In the genomic region with DNA sequence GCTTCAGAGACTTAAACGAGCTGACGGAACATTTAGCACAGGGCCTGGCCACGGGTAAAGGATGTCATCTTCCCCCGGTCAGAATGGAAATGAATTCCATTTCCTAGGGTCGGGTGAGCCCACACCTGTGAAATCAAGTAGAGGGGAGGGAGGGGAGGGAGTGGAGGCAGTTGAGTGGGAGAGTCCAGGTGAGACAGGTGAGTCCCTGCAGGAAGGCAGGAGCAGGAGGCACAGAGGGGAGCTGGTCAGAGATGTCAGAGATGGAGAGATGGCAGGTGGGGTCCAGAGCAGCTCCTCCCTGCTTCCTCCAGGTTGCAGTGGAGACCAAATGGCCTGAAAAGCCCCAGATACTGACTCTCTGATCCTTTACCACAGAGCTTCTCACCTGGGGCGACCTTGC, we compare ENCODE assay signal across 22 cellular contexts. TPM values are rescaled to one million over a fixed set of nuclear protein-coding genes. Genes with fewer than 3 reads are reported as not detected.
A peak's percentile ranks its signal among the peaks of the same experiment; 100 is the strongest.
DNase-seq lines count a peak whose midpoint lies in the region; TF ChIP-seq lines count a peak whose summit lies in the region.
"Had no signal": no experiment of that assay in that cellular context is flagged by ENCODE, and none has a peak within 500 bp of the region (broad histone marks: within the 10 kb centered on the region; RNA-seq: fewer than 3 reads in every experiment).

No MANE protein-coding gene starts in this region.

- H3K9me3 Mint-ChIP-seq in H9 (no peaks in the 10 kb centered on the region; a peak in 1 of 5 replicates), progenitor cell of endocrine pancreas (ENCODE audit: low read depth) (peaks cover 3% of the 10 kb centered on the region)
- H3K9me3 Mint-ChIP-seq: activated CD4-positive, alpha-beta T cell treated with anti-CD3 and anti-CD28 coated beads, Interleukin-2, amount 10 ng/mL, durations not matched to agents 7 days and 5 days; CD8-positive, alpha-beta T cell; HFFc6; stimulated activated naive CD8-positive, alpha-beta T cell treated with anti-CD3 and anti-CD28 coated beads, Interleukin-15, Interleukin-2, amounts not matched to agents 100 ng/mL and 50 ng/mL, for 24 hours; T-helper 1 cell treated with Interleukin-12 subunit alpha and Interleukin-12 subunit beta and Interleukin-4 antibody, amounts not matched to agents 30 μg/mL and 1 μg/mL, for 36 hours had no signal

- peaks cover 6% of the 10 kb centered on the region; the same call in 1 of the 2 replicates for H3K79me2 ChIP-seq in H9 (ENCODE audit: insufficient read depth, low read length)

- H2BK20ac ChIP-seq in H9 (ENCODE audit: low read depth, low read length, poor library complexity, severe bottlenecking): no peak overlapping the region

- no CpG with 5 or more reads among the region's 6 CpGs for WGBS in H9 (ENCODE audit: extremely low coverage, insufficient read length, low lambda C conversion rate)

- H3K23me2 ChIP-seq in H9 (ENCODE audit: insufficient read length, low read depth, low read length, poor library complexity, severe bottlenecking): no peaks in the 10 kb centered on the region

- no TSS peak for BruUV-seq in A673 (replicated peaks; lab: Mats Ljungman, UMichigan)

- no peak overlapping the region for H3K23ac ChIP-seq in H9 (ENCODE audit: insufficient read length, low read depth, low read length)

- H3K4me2 ChIP-seq in H9 (ENCODE audit: insufficient read depth, insufficient read length, low read length): no peak overlapping the region

- H3K18ac ChIP-seq in H9 (ENCODE audit: insufficient read length, low read depth, low read length): no peak overlapping the region

- no peak overlapping the region for H2BK5ac ChIP-seq in H9 (ENCODE audit: insufficient read length, low read length)

- H3K27ac ChIP-seq in H9 (ENCODE audit: insufficient read length, low read depth, low read length): no peak overlapping the region
- H3K27ac ChIP-seq in SJCRH30: peak overlapping the region; percentile 85; the same call in 1 of the 2 replicates
- no peak overlapping the region for H3K27ac ChIP-seq in iPS-20b (ENCODE audit: low read length)
- no peak overlapping the region for H3K27ac ChIP-seq in A673 (ENCODE audit: low read depth, low read length, poor library complexity, severe bottlenecking)
- H3K27ac ChIP-seq: coronary artery had no signal

- no peaks in the 10 kb centered on the region for H4K20me1 ChIP-seq in H9 (ENCODE audit: control insufficient read depth, insufficient read depth, insufficient read length)

- H3K27ac Mint-ChIP-seq in H9: peak overlapping the region in 2 of 3 experiments; percentile 12 to 76; a peak in 3 of 7 replicates
- peak overlapping the region; percentile 98 for H3K27ac Mint-ChIP-seq in progenitor cell of endocrine pancreas
- H3K27ac Mint-ChIP-seq: activated CD4-positive, alpha-beta T cell treated with anti-CD3 and anti-CD28 coated beads, Interleukin-2, amount 10 ng/mL, durations not matched to agents 7 days and 5 days; CD8-positive, alpha-beta T cell; stimulated activated naive CD8-positive, alpha-beta T cell treated with anti-CD3 and anti-CD28 coated beads, Interleukin-15, Interleukin-2, amounts not matched to agents 100 ng/mL and 50 ng/mL, for 24 hours; T-helper 1 cell treated with Interleukin-12 subunit alpha and Interleukin-12 subunit beta and Interleukin-4 antibody, amounts not matched to agents 30 μg/mL and 1 μg/mL, for 36 hours had no signal

- POLR2A ChIA-PET in A673 (lab: Charles Lee; ENCODE audit: low non-redundant PET): no interaction called here

- peaks cover 4% of the 10 kb centered on the region; the same call in 1 of the 2 replicates for H3K4me1 ChIP-seq in H9 (ENCODE audit: insufficient read depth, low read length)
- H3K4me1 ChIP-seq in SJCRH30: peaks cover 54% of the 10 kb centered on the region
- peaks cover 36% of the 10 kb centered on the region for H3K4me1 ChIP-seq in iPS-20b (ENCODE audit: insufficient read depth, low read length)
- H3K4me1 ChIP-seq in A673 (ENCODE audit: insufficient read depth, low read length, poor library complexity, severe bottlenecking): peaks cover 9% of the 10 kb centered on the region

- no peak overlapping the region for H3K9ac ChIP-seq in H9 (ENCODE audit: extremely low read depth, insufficient read length, low read length)
- H3K9ac ChIP-seq in iPS-20b (ENCODE audit: low read depth, low read length): peak overlapping the region; percentile 69; the same call in 1 of the 2 replicates

- TF ChIP-seq CTCF in H9 (conservative IDR thresholded peaks at IDR 0.05): no peak
- TF ChIP-seq CTCF in progenitor cell of endocrine pancreas (IDR thresholded peaks at IDR 0.05; ENCODE audit: unreplicated experiment): no peak
- TF ChIP-seq CTCF in A673 (conservative IDR thresholded peaks at IDR 0.05; ENCODE audit: low read depth, low read length): no peak

- no peak overlapping the region for H3K56ac ChIP-seq in H9 (ENCODE audit: insufficient read length, low read depth, low read length)

- H3K36me3 Mint-ChIP-seq in H9 (ENCODE audit: insufficient read depth in 1 of 3, low read depth in 3 of 3): peaks cover 16 to 57% (median 48%) of the 10 kb centered on the region in 3 experiments
- peaks cover 5% of the 10 kb centered on the region for H3K36me3 Mint-ChIP-seq in progenitor cell of endocrine pancreas (ENCODE audit: insufficient read depth)
- H3K36me3 Mint-ChIP-seq: CD8-positive, alpha-beta T cell had no signal

- H3K4me3 Mint-ChIP-seq in H9: no peak overlapping the region; a peak in 1 of 5 replicates
- peak overlapping the region; percentile 23 for H3K4me3 Mint-ChIP-seq in progenitor cell of endocrine pancreas (ENCODE audit: low read depth)
- H3K4me3 Mint-ChIP-seq: activated CD4-positive, alpha-beta T cell treated with anti-CD3 and anti-CD28 coated beads, Interleukin-2, amount 10 ng/mL, durations not matched to agents 7 days and 5 days; CD8-positive, alpha-beta T cell; HFFc6; stimulated activated naive CD8-positive, alpha-beta T cell treated with anti-CD3 and anti-CD28 coated beads, Interleukin-15, Interleukin-2, amounts not matched to agents 100 ng/mL and 50 ng/mL, for 24 hours; T-helper 1 cell treated with Interleukin-12 subunit alpha and Interleukin-12 subunit beta and Interleukin-4 antibody, amounts not matched to agents 30 μg/mL and 1 μg/mL, for 36 hours had no signal

- H3K4me1 Mint-ChIP-seq in H9 (peaks cover 64 to 74% of the 10 kb centered on the region in 2 experiments), progenitor cell of endocrine pancreas (ENCODE audit: low read depth) (peaks cover 81% of the 10 kb centered on the region)
- H3K4me1 Mint-ChIP-seq: activated CD4-positive, alpha-beta T cell treated with anti-CD3 and anti-CD28 coated beads, Interleukin-2, amount 10 ng/mL, durations not matched to agents 7 days and 5 days had no signal

- intact Hi-C loops in A673 (cut with micrococcal nuclease; ENCODE audit: unreplicated experiment): no loop called here

- no peaks in the 10 kb centered on the region; the same call in 1 of the 2 replicates for H3K27me3 Mint-ChIP-seq in H9 (ENCODE audit: low read depth)
- H3K27me3 Mint-ChIP-seq in progenitor cell of endocrine pancreas: no peaks in the 10 kb centered on the region
- H3K27me3 Mint-ChIP-seq: activated CD4-positive, alpha-beta T cell treated with anti-CD3 and anti-CD28 coated beads, Interleukin-2, amount 10 ng/mL, durations not matched to agents 7 days and 5 days; stimulated activated naive CD8-positive, alpha-beta T cell treated with anti-CD3 and anti-CD28 coated beads, Interleukin-15, Interleukin-2, amounts not matched to agents 100 ng/mL and 50 ng/mL, for 24 hours had no signal

- no peak overlapping the region for H2AFZ ChIP-seq in H9 (ENCODE audit: low read length)

- CTCF ChIA-PET in A673 (lab: Charles Lee): no interaction called here

- H3K27me3 ChIP-seq in H9 (ENCODE audit: insufficient read depth, low read length) (no peaks in the 10 kb centered on the region), SJCRH30 (no peaks in the 10 kb centered on the region), iPS-20b (ENCODE audit: insufficient read depth, low read length) (no peaks in the 10 kb centered on the region), A673 (replicated peaks; ENCODE audit: insufficient read depth, low read depth, low read length, poor library complexity) (no peaks in the 10 kb centered on the region)
- H3K27me3 ChIP-seq: breast epithelium, tibial artery had no signal

- no peak overlapping the region for H2AK5ac ChIP-seq in H9 (ENCODE audit: insufficient read length, low read length)

- no peak overlapping the region for H3T11ph ChIP-seq in H9 (ENCODE audit: low read length)

- H3K14ac ChIP-seq in H9 (ENCODE audit: insufficient read depth, low read length): no peak overlapping the region

- H4K5ac ChIP-seq in H9 (ENCODE audit: insufficient read length, low read depth, low read length): no peak overlapping the region

- DNase-seq in H9: no peak
- no peak for DNase-seq in SJCRH30
- DNase-seq in progenitor cell of endocrine pancreas (ENCODE audit: low spot score, unreplicated experiment): no peak
- no peak for DNase-seq in GDM1 (lab: John Stamatoyannopoulos, UW)
- DNase-seq in A673 (ENCODE audit: low spot score): no peak
- DNase-seq in cerebellar nuclear complex (lab: John Stamatoyannopoulos, UW): no peak
- DNase-seq: activated CD4-positive, alpha-beta T cell treated with anti-CD3 and anti-CD28 coated beads, Interleukin-2, amount 10 ng/mL, durations not matched to agents 7 days and 5 days; activated naive CD4-positive, alpha-beta T cell treated with Interleukin-2 at 50 U/mL for 16 hours; activated T-cell treated with anti-CD3 and anti-CD28 coated beads, Interleukin-2, amount 50 U/mL, for 48 hours; CD8-positive, alpha-beta T cell; GF-D8; HFFc6; NCI-H1105; NCI-H526 treated with DMSO at 0.1 percent for 48 hours; stimulated activated CD4-positive, alpha-beta T cell treated with anti-CD3 and anti-CD28 coated beads, Interleukin-4, amount 100 ng/mL, for 4 hours; tibial artery had no signal

- H2BK12ac ChIP-seq in H9 (ENCODE audit: insufficient read length, low read depth, low read length): no peak overlapping the region

- no peak overlapping the region for H3K4ac ChIP-seq in H9 (ENCODE audit: low read depth, low read length)

- no peaks in the 10 kb centered on the region for H3K9me3 ChIP-seq in H9 (ENCODE audit: control insufficient read depth, low read depth, low read length)
- H3K9me3 ChIP-seq in SJCRH30 (replicated peaks): no peaks in the 10 kb centered on the region
- H3K9me3 ChIP-seq in iPS-20b (ENCODE audit: insufficient read depth, low read depth, low read length): no peaks in the 10 kb centered on the region
- no peaks in the 10 kb centered on the region for H3K9me3 ChIP-seq in A673 (ENCODE audit: low read depth, low read length, poor library complexity, severe bottlenecking)
- H3K9me3 ChIP-seq: breast epithelium, tibial artery had no signal

- H3K4me3 ChIP-seq in SJCRH30: no peak overlapping the region
- no peak overlapping the region for H3K4me3 ChIP-seq in iPS-20b (ENCODE audit: low read length)
- no peak overlapping the region for H3K4me3 ChIP-seq in A673 (ENCODE audit: low read depth, low read length, poor library complexity, severe bottlenecking)
- H3K4me3 ChIP-seq: breast epithelium, coronary artery, lung, tibial artery had no signal

- no peak overlapping the region for H4K8ac ChIP-seq in H9 (replicated peaks; ENCODE audit: insufficient read length, low read depth, low read length)

- H4K91ac ChIP-seq in H9 (ENCODE audit: insufficient read length, low read depth, low read length): no peak overlapping the region

- H3K36me3 ChIP-seq in SJCRH30 (no peaks in the 10 kb centered on the region), iPS-20b (ENCODE audit: insufficient read depth, low read depth, low read length) (peaks cover 8% of the 10 kb centered on the region; the same call in 1 of the 2 replicates), A673 (ENCODE audit: insufficient read depth, low read length, poor library complexity, severe bottlenecking) (no peaks in the 10 kb centered on the region)
- H3K36me3 ChIP-seq: breast epithelium, tibial artery had no signal

- no peak overlapping the region for H2BK120ac ChIP-seq in H9 (ENCODE audit: low read depth, low read length, poor library complexity, severe bottlenecking)

- H3K79me1 ChIP-seq in H9 (ENCODE audit: insufficient read depth, low read depth, low read length, poor library complexity, severe bottlenecking): no peaks in the 10 kb centered on the region

- H2BK15ac ChIP-seq in H9 (ENCODE audit: low read depth, low read length): no peak overlapping the region

RNA-seq across cellular contexts. Expression of a gene that starts 55.2 kb away (rescaled TPM):
- total RNA-seq in H9 (2021) (88.5 and 93.8 TPM in 2 replicates), progenitor cell of endocrine pancreas (45.7 and 49.0 TPM in 2 replicates), A673 (2021) (19.5 and 19.9 TPM in 2 replicates)
- 32.9 and 35.5 TPM in 2 replicates for total RNA-seq in SJCRH30 (2014; rRNA removed; shearing (Covaris generic))
- total RNA-seq: activated CD4-positive, alpha-beta T cell treated with anti-CD3 and anti-CD28 coated beads, Interleukin-2, amount 10 ng/mL, durations not matched to agents 7 days and 5 days had no signal
